In genomic region chrX:40146471-40147398, GRCh38 we compare ENCODE assay signal across 8 cellular contexts. TPM values are rescaled to one million over a fixed set of nuclear protein-coding genes. Genes with fewer than 3 reads are reported as not detected.
DNase-seq lines count a peak whose midpoint lies in the region; ATAC-seq and TF ChIP-seq lines count a peak whose summit lies in the region.

No MANE protein-coding gene starts in this region.

- H3K4me3 ChIP-seq in brain microvascular endothelial cell (ENCODE audit: low read depth, low read length): peak overlapping the region; percentile 51
- H3K4me3 ChIP-seq in kidney epithelial cell (ENCODE audit: low read depth, low read length): peak overlapping the region; percentile 40

- H3K4me3 Mint-ChIP-seq in stimulated activated naive B cell treated with anti-CD40 and anti-IgM and Interleukin-4, amounts not matched to agents 10 μg/mL and 1 μg/mL and 100 μg/mL, for 72 hours: peak overlapping the region; percentile 70 to 78

- H3K27ac ChIP-seq in brain microvascular endothelial cell: no peak overlapping the region

- H3K27me3 Mint-ChIP-seq in stimulated activated naive B cell treated with anti-CD40 and anti-IgM and Interleukin-4, amounts not matched to agents 10 μg/mL and 1 μg/mL and 100 μg/mL, for 72 hours: peaks cover 0 to 47% of the 10 kb centered on the region in 2 donors

- H3K4me1 Mint-ChIP-seq in stimulated activated naive B cell treated with anti-CD40 and anti-IgM and Interleukin-4, amounts not matched to agents 10 μg/mL and 1 μg/mL and 100 μg/mL, for 72 hours: peaks cover 42 to 60% of the 10 kb centered on the region in 2 donors

- in situ Hi-C loops in brain microvascular endothelial cell (cut with HindIII; ENCODE audit: low pct_ligation_motif_present, low sequenced_read_pairs): no loop called here

- TF ChIP-seq CTCF in brain microvascular endothelial cell (IDR thresholded peaks at IDR 0.05; ENCODE audit: low read depth, low read length, missing control alignments) (no peak), kidney epithelial cell (IDR thresholded peaks at IDR 0.05; ENCODE audit: insufficient read depth, low read length, poor library complexity, severe bottlenecking) (no peak)

- no peaks in the 10 kb centered on the region for H3K36me3 ChIP-seq in brain microvascular endothelial cell (replicated peaks)
- no peaks in the 10 kb centered on the region for H3K36me3 ChIP-seq in kidney epithelial cell (ENCODE audit: control insufficient read depth, insufficient read depth, low read length)

- H3K27me3 ChIP-seq in brain microvascular endothelial cell (replicated peaks) (no peaks in the 10 kb centered on the region), kidney epithelial cell (ENCODE audit: control insufficient read depth, insufficient read depth, low read length) (peaks cover 37% of the 10 kb centered on the region)

- DNase-seq in ELF-1 (ENCODE audit: low read depth, low spot score): peak; percentile 68
- DNase-seq in NCI-H1092 (lab: John Stamatoyannopoulos, UW): peak; percentile 72
- no peak for DNase-seq in brain microvascular endothelial cell
- no peak for DNase-seq in kidney epithelial cell (ENCODE audit: low read depth)
- DNase-seq in stimulated activated naive B cell treated with anti-CD40 and anti-IgM and Interleukin-4, amounts not matched to agents 10 μg/mL and 1 μg/mL and 100 μg/mL, for 72 hours: no peak
- no peak for DNase-seq in GOT3 (lab: John Stamatoyannopoulos, UW)

- ATAC-seq in stimulated activated naive B cell treated with anti-CD40 and anti-IgM and Interleukin-4, amounts not matched to agents 10 μg/mL and 1 μg/mL and 100 μg/mL, for 72 hours (replicated peaks): peak; percentile 49 to 53
- ATAC-seq in HG02588 (IDR thresholded peaks at IDR 0.05; ENCODE audit: unreplicated experiment) (no peak), HG03280 (IDR thresholded peaks at IDR 0.05; ENCODE audit: unreplicated experiment) (no peak)

- H3K27ac Mint-ChIP-seq in stimulated activated naive B cell treated with anti-CD40 and anti-IgM and Interleukin-4, amounts not matched to agents 10 μg/mL and 1 μg/mL and 100 μg/mL, for 72 hours: peak overlapping the region; percentile 85

- H3K36me3 Mint-ChIP-seq in stimulated activated naive B cell treated with anti-CD40 and anti-IgM and Interleukin-4, amounts not matched to agents 10 μg/mL and 1 μg/mL and 100 μg/mL, for 72 hours: peaks cover 0 to 13% of the 10 kb centered on the region in 2 donors

- H3K9me3 Mint-ChIP-seq in stimulated activated naive B cell treated with anti-CD40 and anti-IgM and Interleukin-4, amounts not matched to agents 10 μg/mL and 1 μg/mL and 100 μg/mL, for 72 hours: no peaks in the 10 kb centered on the region

RNA-seq across cellular contexts. Expression of gene BCOR, which starts 49.0 kb away (rescaled TPM):
- total RNA-seq in kidney epithelial cell: 28.5 and 29.5 TPM in 2 replicates

Comparison
In these comparisons a context has a peak if more than half of its experiments do, and no peak if none do; other contexts are left out.
1. DNase-seq: peak in ELF-1 (single experiment) and NCI-H1092 (single experiment); none in brain microvascular endothelial cell (single experiment), kidney epithelial cell (single experiment), stimulated activated naive B cell treated with anti-CD40 and anti-IgM and Interleukin-4, amounts not matched to agents 10 μg/mL and 1 μg/mL and 100 μg/mL, for 72 hours (single experiment) and GOT3 (single experiment).
2. ATAC-seq: peak in stimulated activated naive B cell treated with anti-CD40 and anti-IgM and Interleukin-4, amounts not matched to agents 10 μg/mL and 1 μg/mL and 100 μg/mL, for 72 hours (2 of 2); none in HG02588 (single experiment) and HG03280 (single experiment).